ENCODE assay signal across 13 cellular contexts in genomic region chr6:189676-190075, GRCh38.
DNase-seq lines count a peak whose midpoint lies in the region; ATAC-seq and TF ChIP-seq lines count a peak whose summit lies in the region.
"Had no signal": no experiment of that assay in that cellular context is flagged by ENCODE, and none has a peak within 500 bp of the region (broad histone marks: within the 10 kb centered on the region; RNA-seq: fewer than 3 reads in every experiment).

No MANE protein-coding gene starts in this region.

- H3K36me3 ChIP-seq in gastrocnemius medialis = no peaks in the 10 kb centered on the region
- H3K36me3 ChIP-seq: breast epithelium, thoracic aorta had no signal

- no peaks in the 10 kb centered on the region for H3K4me1 ChIP-seq in gastrocnemius medialis
- H3K4me1 ChIP-seq: breast epithelium had no signal

- peak; percentile 2 for ATAC-seq in HG02938 (IDR thresholded peaks at IDR 0.05; ENCODE audit: unreplicated experiment)
- no peak for ATAC-seq in omental fat pad (ENCODE audit: low FRiP score)
- no peak for ATAC-seq in gastrocnemius medialis
- no peak for ATAC-seq in GM21367 (IDR thresholded peaks at IDR 0.05; ENCODE audit: unreplicated experiment)

- TF ChIP-seq CTCF in type B pancreatic cell (conservative IDR thresholded peaks at IDR 0.05) (no peak), omental fat pad (IDR thresholded peaks at IDR 0.05) (no peak), gastrocnemius medialis (IDR thresholded peaks at IDR 0.05 in 4 of 5, conservative IDR thresholded peaks at IDR 0.05 in 1 of 5) (no peak)

- H3K36me3 Mint-ChIP-seq in activated naive CD4-positive, alpha-beta T cell treated with anti-CD3 and anti-CD28 coated beads, Interleukin-2, amount 50 U/mL, for 24 hours = no peaks in the 10 kb centered on the region
- H3K36me3 Mint-ChIP-seq in activated naive CD8-positive, alpha-beta T cell = no peaks in the 10 kb centered on the region
- no peaks in the 10 kb centered on the region for H3K36me3 Mint-ChIP-seq in type B pancreatic cell

- DNase-seq in activated naive CD4-positive, alpha-beta T cell treated with anti-CD3 and anti-CD28 coated beads, Interleukin-2, amount 50 U/mL, for 16 hours = no peak
- DNase-seq in type B pancreatic cell (ENCODE audit: extremely low spot score, unreplicated experiment) (no peak), omental fat pad (ENCODE audit: low spot score) (no peak), gastrocnemius medialis (no peak)
- DNase-seq: hippocampal formation; NCI-H1436; NK-92 treated with Interleukin-12 subunit alpha and Interleukin-12 subunit beta, amount 100 ng/mL, for 24 hours had no signal

- peak overlapping the region; percentile 67 for H3K4me3 Mint-ChIP-seq in activated naive CD4-positive, alpha-beta T cell treated with anti-CD3 and anti-CD28 coated beads, Interleukin-2, amount 50 U/mL, for 24 hours
- H3K4me3 Mint-ChIP-seq in activated naive CD8-positive, alpha-beta T cell = peak overlapping the region; percentile 66
- H3K4me3 Mint-ChIP-seq in type B pancreatic cell = no peak overlapping the region

- TF ChIP-seq POLR2A in gastrocnemius medialis (IDR thresholded peaks at IDR 0.05) = no peak

- no peak overlapping the region for H3K4me3 ChIP-seq in gastrocnemius medialis
- H3K4me3 ChIP-seq: breast epithelium, thoracic aorta had no signal

- H3K9me3 Mint-ChIP-seq in activated naive CD4-positive, alpha-beta T cell treated with anti-CD3 and anti-CD28 coated beads, Interleukin-2, amount 50 U/mL, for 24 hours = no peaks in the 10 kb centered on the region
- no peaks in the 10 kb centered on the region for H3K9me3 Mint-ChIP-seq in activated naive CD8-positive, alpha-beta T cell (ENCODE audit: low read depth)
- H3K9me3 Mint-ChIP-seq in type B pancreatic cell = no peaks in the 10 kb centered on the region

- H3K27me3 ChIP-seq in gastrocnemius medialis = no peaks in the 10 kb centered on the region
- H3K27me3 ChIP-seq: breast epithelium had no signal

- no peaks in the 10 kb centered on the region for H3K27me3 Mint-ChIP-seq in activated naive CD4-positive, alpha-beta T cell treated with anti-CD3 and anti-CD28 coated beads, Interleukin-2, amount 50 U/mL, for 24 hours
- no peaks in the 10 kb centered on the region for H3K27me3 Mint-ChIP-seq in activated naive CD8-positive, alpha-beta T cell
- no peaks in the 10 kb centered on the region for H3K27me3 Mint-ChIP-seq in type B pancreatic cell

- no peaks in the 10 kb centered on the region for H3K9me3 ChIP-seq in gastrocnemius medialis
- H3K9me3 ChIP-seq: breast epithelium, thoracic aorta had no signal

- peak overlapping the region; percentile 95 for H3K27ac Mint-ChIP-seq in activated naive CD4-positive, alpha-beta T cell treated with anti-CD3 and anti-CD28 coated beads, Interleukin-2, amount 50 U/mL, for 24 hours
- peak overlapping the region; percentile 84 for H3K27ac Mint-ChIP-seq in activated naive CD8-positive, alpha-beta T cell
- peak overlapping the region; percentile 31 for H3K27ac Mint-ChIP-seq in type B pancreatic cell

- peaks cover 47% of the 10 kb centered on the region for H3K4me1 Mint-ChIP-seq in activated naive CD4-positive, alpha-beta T cell treated with anti-CD3 and anti-CD28 coated beads, Interleukin-2, amount 50 U/mL, for 24 hours
- H3K4me1 Mint-ChIP-seq in activated naive CD8-positive, alpha-beta T cell (ENCODE audit: low read depth) = peaks cover 54% of the 10 kb centered on the region
- peaks cover 25% of the 10 kb centered on the region for H3K4me1 Mint-ChIP-seq in type B pancreatic cell (ENCODE audit: unreplicated experiment)

- in situ Hi-C loops in gastrocnemius medialis (cut with MboI; ENCODE audit: low sequenced_read_pairs in 4 of 4) = no loop called here

- intact Hi-C loops in gastrocnemius medialis (cut with DNase I; ENCODE audit: low total_unique reads) = no loop called here

- no peak overlapping the region for H3K27ac ChIP-seq in gastrocnemius medialis
- H3K27ac ChIP-seq: breast epithelium, thoracic aorta had no signal

Comparison
In these comparisons a context has a peak if more than half of its experiments do, and no peak if none do; other contexts are left out.
1. H3K27ac Mint-ChIP-seq: peak in every context shown above with its lines; median percentile 95 in activated naive CD4-positive, alpha-beta T cell treated with anti-CD3 and anti-CD28 coated beads, Interleukin-2, amount 50 U/mL, for 24 hours; 84 in activated naive CD8-positive, alpha-beta T cell; 31 in type B pancreatic cell.